ENCODE assay signal across 20 cellular contexts in the genomic region with DNA sequence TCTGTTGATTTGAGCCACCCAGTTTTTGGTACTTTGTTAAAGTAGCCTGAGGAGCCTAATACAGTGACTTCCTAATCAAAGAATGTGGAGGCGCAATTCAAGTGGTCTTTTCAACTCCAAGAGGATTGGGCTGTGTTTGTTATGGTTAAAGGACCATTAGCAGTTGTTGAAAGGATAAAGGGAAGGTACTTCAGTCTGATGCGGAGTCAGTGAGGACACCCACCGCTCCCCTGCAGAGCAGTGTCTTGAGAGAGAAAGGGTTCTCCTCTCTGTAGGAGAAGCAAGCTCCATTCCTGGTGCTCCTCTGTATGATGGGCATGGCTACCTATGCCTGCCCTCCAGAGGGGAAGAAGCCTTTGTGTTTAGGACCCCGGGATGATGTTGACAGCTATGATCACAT.
"Had no signal": no experiment of that assay in that cellular context is flagged by ENCODE, and none has a peak within 500 bp of the region (broad histone marks: within the 10 kb centered on the region; RNA-seq: fewer than 3 reads in every experiment).

No MANE protein-coding gene starts in this region.

- H3K27me3 Mint-ChIP-seq: stimulated activated naive B cell treated with anti-CD40 and anti-IgM and Interleukin-4, amounts not matched to agents 10 μg/mL and 1 μg/mL and 100 μg/mL, for 72 hours had no signal

- H3K4me3 Mint-ChIP-seq: naive B cell; nephron; stimulated activated naive B cell treated with anti-CD40 and anti-IgM and Interleukin-4, amounts not matched to agents 10 μg/mL and 1 μg/mL and 100 μg/mL, for 72 hours had no signal

- H3K36me3 Mint-ChIP-seq: naive B cell; stimulated activated naive B cell treated with anti-CD40 and anti-IgM and Interleukin-4, amounts not matched to agents 10 μg/mL and 1 μg/mL and 100 μg/mL, for 72 hours had no signal

- H3K27ac Mint-ChIP-seq: naive B cell; nephron; stimulated activated naive B cell treated with anti-CD40 and anti-IgM and Interleukin-4, amounts not matched to agents 10 μg/mL and 1 μg/mL and 100 μg/mL, for 72 hours had no signal

- H3K9me3 Mint-ChIP-seq: naive B cell; nephron; stimulated activated naive B cell treated with anti-CD40 and anti-IgM and Interleukin-4, amounts not matched to agents 10 μg/mL and 1 μg/mL and 100 μg/mL, for 72 hours had no signal

- DNase-seq: effector CD4-positive, alpha-beta T cell; heart left ventricle; hippocampal formation; left colon; left ventricle myocardium superior; mesenchymal stem cell; naive B cell; occipital lobe; psoas muscle; retina; spleen; stimulated activated CD4-positive, alpha-beta T cell treated with anti-CD3 and anti-CD28 coated beads, Interleukin-15, amount 100 ng/mL, for 24 hours; stimulated activated CD4-positive, alpha-beta T cell treated with anti-CD3 and anti-CD28 coated beads, Interleukin-1b, Interleukin-23, amount 100 ng/mL, for 48 hours; stimulated activated CD4-positive, alpha-beta T cell treated with anti-CD3 and anti-CD28 coated beads, Interleukin-4, amount 100 ng/mL, for 24 hours; stimulated activated naive B cell treated with anti-CD40 and anti-IgM and Interleukin-4, amounts not matched to agents 10 μg/mL and 1 μg/mL and 100 μg/mL, for 72 hours; stomach; substantia nigra; trophoblast cell had no signal

- ATAC-seq: heart left ventricle; left colon; left ventricle myocardium superior; psoas muscle; sciatic nerve; stimulated activated naive B cell treated with anti-CD40 and anti-IgM and Interleukin-4, amounts not matched to agents 10 μg/mL and 1 μg/mL and 100 μg/mL, for 72 hours had no signal

- H3K4me1 Mint-ChIP-seq: naive B cell; nephron; stimulated activated naive B cell treated with anti-CD40 and anti-IgM and Interleukin-4, amounts not matched to agents 10 μg/mL and 1 μg/mL and 100 μg/mL, for 72 hours had no signal
